9 cellular contexts compared by ENCODE assay signal in the genomic region with DNA sequence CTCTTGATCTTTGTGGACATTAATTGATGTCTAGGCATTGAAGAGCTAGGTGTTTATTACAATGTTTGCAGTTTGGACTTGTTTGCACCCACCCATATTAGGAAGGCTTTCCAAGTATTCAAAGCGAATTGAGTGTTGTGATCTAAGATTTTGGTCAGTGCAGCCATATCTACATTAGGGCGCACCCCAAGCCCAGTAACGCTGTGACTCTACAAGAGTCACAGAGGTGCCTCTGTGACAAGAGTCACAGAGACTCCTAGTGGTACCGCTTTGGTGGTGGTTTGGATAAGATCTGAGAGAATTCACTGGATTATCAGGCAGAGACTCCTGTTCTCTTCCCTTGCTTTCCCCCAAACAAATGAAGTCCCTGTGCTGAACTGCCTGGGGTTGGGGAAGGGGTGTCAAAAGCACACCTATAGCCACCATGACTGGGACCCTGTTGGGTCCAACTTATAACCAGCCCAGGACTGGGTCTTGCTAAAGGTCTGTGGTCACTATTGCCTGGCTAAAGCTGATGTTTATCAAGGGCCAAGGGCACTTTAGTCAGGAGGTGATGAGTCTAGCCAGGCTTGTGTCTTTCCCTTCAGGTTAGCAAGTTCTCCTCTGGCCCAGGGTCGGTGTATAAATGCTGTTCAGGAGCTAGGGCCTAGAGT.
DNase-seq lines count a peak whose midpoint lies in the region; ATAC-seq and TF ChIP-seq lines count a peak whose summit lies in the region.
"Had no signal": no experiment of that assay in that cellular context is flagged by ENCODE, and none has a peak within 500 bp of the region (broad histone marks: within the 10 kb centered on the region; RNA-seq: fewer than 3 reads in every experiment).

No MANE protein-coding gene starts in this region.

- H3K27me3 ChIP-seq in MG63, result no peaks in the 10 kb centered on the region

- H3K27ac ChIP-seq in VCaP, result no peak overlapping the region

- in situ Hi-C loops in GM13976 (cut with MboI; ENCODE audit: low sequenced_read_pairs, unreplicated experiment), result no loop called here

- DNase-seq in AML-193 (lab: John Stamatoyannopoulos, UW), result peak; percentile 31 to 51
- peak; percentile 48 for DNase-seq in GM13976 (ENCODE audit: low spot score)
- peak; percentile 12 for DNase-seq in MG63
- peak; percentile 6 for DNase-seq in iris pigment epithelial cell (ENCODE audit: low read depth)
- DNase-seq in NCI-H187 treated with DMSO at 0.1 percent for 48 hours (lab: John Stamatoyannopoulos, UW), result no peak
- DNase-seq in NCI-H2196 (lab: John Stamatoyannopoulos, UW; ENCODE audit: unreplicated experiment), result no peak
- DNase-seq: T-cell had no signal

- no peak overlapping the region for H3K4me3 ChIP-seq in MG63

- H3K36me3 ChIP-seq in MG63, result no peaks in the 10 kb centered on the region

- H3K9me3 ChIP-seq in MG63, result no peaks in the 10 kb centered on the region

- peak; percentile 92 for ATAC-seq in HG02588 (IDR thresholded peaks at IDR 0.05; ENCODE audit: unreplicated experiment)

- TF ChIP-seq CTCF in GM13976 (IDR thresholded peaks at IDR 0.05; ENCODE audit: borderline replicate concordance, control extremely low read depth, extremely low read depth, insufficient read depth, missing control alignments) (peak; percentile 36), VCaP (conservative IDR thresholded peaks at IDR 0.05) (peak; percentile 94)

Comparison
In these comparisons a context has a peak if more than half of its experiments do, and no peak if none do; other contexts are left out.
1. DNase-seq: peak in AML-193 (2 of 2), GM13976 (single experiment), MG63 (single experiment) and iris pigment epithelial cell (single experiment); none in NCI-H187 treated with DMSO at 0.1 percent for 48 hours (single experiment) and NCI-H2196 (single experiment).